ENCODE assay signal across 8 cellular contexts in genomic region chr2:199471443-199472057, GRCh38. TPM values are rescaled to one million over a fixed set of nuclear protein-coding genes. Genes with fewer than 3 reads are reported as not detected.
A peak's percentile ranks its signal among the peaks of the same experiment; 100 is the strongest.
DNase-seq lines count a peak whose midpoint lies in the region; ATAC-seq and TF ChIP-seq lines count a peak whose summit lies in the region.

No MANE protein-coding gene starts in this region.

- H3K27me3 ChIP-seq in PC-3 (ENCODE audit: low read length) (peaks cover 36% of the 10 kb centered on the region), endodermal cell (ENCODE audit: control insufficient read depth, insufficient read depth, low read length, poor library complexity, severe bottlenecking) (peaks cover 100% of the 10 kb centered on the region), SJCRH30 (no peaks in the 10 kb centered on the region)

- ATAC-seq in GM19023 (IDR thresholded peaks at IDR 0.05; ENCODE audit: unreplicated experiment) (peak; percentile 64), HG03565 (IDR thresholded peaks at IDR 0.05; ENCODE audit: unreplicated experiment) (peak; percentile 51), PC-3 (peak; percentile 95), GM21737 (IDR thresholded peaks at IDR 0.05; ENCODE audit: unreplicated experiment) (no peak)

- no peaks in the 10 kb centered on the region for H4K20me1 ChIP-seq in PC-3 (ENCODE audit: low read length)

- POLR2A ChIA-PET in PC-3 (lab: Charles Lee; ENCODE audit: unreplicated experiment) = no interaction called here

- H3K9me2 ChIP-seq in PC-3 (replicated peaks; ENCODE audit: low read length) = no peaks in the 10 kb centered on the region

- H3K9ac ChIP-seq in PC-3 (ENCODE audit: low read length) (no peak overlapping the region), endodermal cell (ENCODE audit: extremely low read depth, low read length, poor library complexity, severe bottlenecking) (no peak overlapping the region)

- H3F3A ChIP-seq in PC-3 (ENCODE audit: low read length, unreplicated experiment) = no peaks in the 10 kb centered on the region

- CTCF ChIA-PET in PC-3 (lab: Charles Lee) = interaction anchor here (0.6 kb wide), 2 partner anchors 17 to 180 kb away, joined by 3 read pairs; no protein-coding TSS in a partner anchor

- H3K36me3 Mint-ChIP-seq in CD14-positive monocyte (peaks cover 5 to 17% of the 10 kb centered on the region in 2 donors), endodermal cell (ENCODE audit: low read depth) (no peaks in the 10 kb centered on the region), mesothelial cell of epicardium (no peaks in the 10 kb centered on the region)

- H3K27ac ChIP-seq in PC-3 (ENCODE audit: low read length) (no peak overlapping the region), endodermal cell (ENCODE audit: low read depth, low read length) (no peak overlapping the region), SJCRH30 (no peak overlapping the region)

- no peaks in the 10 kb centered on the region for H3K79me2 ChIP-seq in PC-3 (ENCODE audit: low read length)

- TF ChIP-seq CTCF in CD14-positive monocyte (IDR thresholded peaks at IDR 0.05) (peak; percentile 64), PC-3 (conservative IDR thresholded peaks at IDR 0.05; ENCODE audit: low read depth, low read length) (peak; percentile 71), endodermal cell (conservative IDR thresholded peaks at IDR 0.05) (peak; percentile 93), mesothelial cell of epicardium (IDR thresholded peaks at IDR 0.05; ENCODE audit: unreplicated experiment) (peak; percentile 67)

- BruUV-seq in PC-3 (replicated peaks; lab: Mats Ljungman, UMichigan) = no TSS peak

- peak overlapping the region in 1 of 2 donors; percentile 82 for H3K4me3 Mint-ChIP-seq in CD14-positive monocyte
- H3K4me3 Mint-ChIP-seq in endodermal cell = peak overlapping the region; percentile 48
- H3K4me3 Mint-ChIP-seq in mesothelial cell of epicardium = peak overlapping the region; percentile 41

- no peak overlapping the region for H3K27ac Mint-ChIP-seq in CD14-positive monocyte
- no peak overlapping the region for H3K27ac Mint-ChIP-seq in endodermal cell
- H3K27ac Mint-ChIP-seq in mesothelial cell of epicardium = no peak overlapping the region

- H3K9me3 ChIP-seq in PC-3 (ENCODE audit: low read length) (no peaks in the 10 kb centered on the region), endodermal cell (ENCODE audit: control insufficient read depth, low read length) (no peaks in the 10 kb centered on the region), SJCRH30 (replicated peaks) (no peaks in the 10 kb centered on the region)

- peaks cover 89 to 98% (median 94%) of the 10 kb centered on the region in 3 donors for H3K27me3 Mint-ChIP-seq in CD14-positive monocyte (ENCODE audit: low read depth in 3 of 3)
- peaks cover 88% of the 10 kb centered on the region for H3K27me3 Mint-ChIP-seq in endodermal cell (ENCODE audit: insufficient read depth)
- H3K27me3 Mint-ChIP-seq in mesothelial cell of epicardium (ENCODE audit: low read depth) = peaks cover 99% of the 10 kb centered on the region

- peaks cover 7 to 44% (median 30%) of the 10 kb centered on the region in 7 donors for H3K9me3 Mint-ChIP-seq in CD14-positive monocyte
- no peaks in the 10 kb centered on the region for H3K9me3 Mint-ChIP-seq in endodermal cell
- H3K9me3 Mint-ChIP-seq in mesothelial cell of epicardium = no peaks in the 10 kb centered on the region

- no peak overlapping the region for H3K4me3 ChIP-seq in PC-3 (ENCODE audit: low read length)
- H3K4me3 ChIP-seq in endodermal cell (ENCODE audit: low read length) = peak overlapping the region; percentile 62
- no peak overlapping the region for H3K4me3 ChIP-seq in SJCRH30

- no peaks in the 10 kb centered on the region for H3K4me1 ChIP-seq in PC-3 (ENCODE audit: insufficient read depth, low read length)
- H3K4me1 ChIP-seq in endodermal cell (ENCODE audit: control insufficient read depth, insufficient read depth, low read length) = peaks cover 16% of the 10 kb centered on the region
- H3K4me1 ChIP-seq in SJCRH30 = no peaks in the 10 kb centered on the region

- no peak overlapping the region for H2AFZ ChIP-seq in PC-3 (ENCODE audit: low read length)

- DNase-seq in CD14-positive monocyte (ENCODE audit: low spot score) (no peak), PC-3 (peak; percentile 53), endodermal cell (peak; percentile 97), mesothelial cell of epicardium (ENCODE audit: low spot score in 2 of 2, unreplicated experiment in 2 of 2) (peak in 1 of 2 experiments; percentile 79), SJCRH30 (no peak)

- H3K4me2 ChIP-seq in PC-3 (ENCODE audit: low read length) = peak overlapping the region; percentile 10; the same call in 1 of the 2 replicates

- H3K36me3 ChIP-seq in PC-3 (ENCODE audit: low read depth, low read length) = no peaks in the 10 kb centered on the region
- H3K36me3 ChIP-seq in endodermal cell (ENCODE audit: control insufficient read depth, insufficient read depth, low read length) = no peaks in the 10 kb centered on the region
- no peaks in the 10 kb centered on the region for H3K36me3 ChIP-seq in SJCRH30

- WGBS in endodermal cell (ENCODE audit: insufficient coverage in 1 of 2, insufficient read length in 1 of 2), 2 experiments = 1 to 3% methylated on average over 15 to 34 of the region's 35 CpGs

- intact Hi-C loops in CD14-positive monocyte (cut with micrococcal nuclease) = no loop called here
- intact Hi-C loops in PC-3 (cut with micrococcal nuclease) = no loop called here

- H3K4me1 Mint-ChIP-seq in CD14-positive monocyte (peaks cover 43% of the 10 kb centered on the region), endodermal cell (peaks cover 28% of the 10 kb centered on the region), mesothelial cell of epicardium (peaks cover 18% of the 10 kb centered on the region)

RNA-seq across cellular contexts. Expression of gene SATB2, which starts 13.8 kb away (rescaled TPM):
- polyA plus RNA-seq in CD14-positive monocyte = under 1 TPM; 0.13 to 0.14 TPM
- total RNA-seq in PC-3 (2014; rRNA removed) (3.0 and 5.1 TPM in 2 replicates), endodermal cell (1 to 10 TPM; 2.4 to 3.0 TPM), mesothelial cell of epicardium (3.4 to 4.0 TPM (median 3.8 TPM) in 3 replicates)
- polyA plus RNA-seq in endodermal cell (2013, experiment 1 of 2) = 5.4 TPM
- 5.7 TPM for polyA plus RNA-seq in endodermal cell (2013, experiment 2 of 2)
- total RNA-seq in SJCRH30 (2014; rRNA removed; shearing (Covaris generic)) = 13.3 and 14.8 TPM in 2 replicates

Comparison
In these comparisons a context has a peak if more than half of its experiments do, and no peak if none do; other contexts are left out.
1. DNase-seq: peak in PC-3 (single experiment) and endodermal cell (single experiment); none in CD14-positive monocyte (single experiment) and SJCRH30 (0 of 2).
2. Peak in every context shown above with its lines, with median percentiles within 50 percentile points of each other: CTCF ChIP-seq.